1 cellular context compared by ENCODE assay signal in the genomic region with DNA sequence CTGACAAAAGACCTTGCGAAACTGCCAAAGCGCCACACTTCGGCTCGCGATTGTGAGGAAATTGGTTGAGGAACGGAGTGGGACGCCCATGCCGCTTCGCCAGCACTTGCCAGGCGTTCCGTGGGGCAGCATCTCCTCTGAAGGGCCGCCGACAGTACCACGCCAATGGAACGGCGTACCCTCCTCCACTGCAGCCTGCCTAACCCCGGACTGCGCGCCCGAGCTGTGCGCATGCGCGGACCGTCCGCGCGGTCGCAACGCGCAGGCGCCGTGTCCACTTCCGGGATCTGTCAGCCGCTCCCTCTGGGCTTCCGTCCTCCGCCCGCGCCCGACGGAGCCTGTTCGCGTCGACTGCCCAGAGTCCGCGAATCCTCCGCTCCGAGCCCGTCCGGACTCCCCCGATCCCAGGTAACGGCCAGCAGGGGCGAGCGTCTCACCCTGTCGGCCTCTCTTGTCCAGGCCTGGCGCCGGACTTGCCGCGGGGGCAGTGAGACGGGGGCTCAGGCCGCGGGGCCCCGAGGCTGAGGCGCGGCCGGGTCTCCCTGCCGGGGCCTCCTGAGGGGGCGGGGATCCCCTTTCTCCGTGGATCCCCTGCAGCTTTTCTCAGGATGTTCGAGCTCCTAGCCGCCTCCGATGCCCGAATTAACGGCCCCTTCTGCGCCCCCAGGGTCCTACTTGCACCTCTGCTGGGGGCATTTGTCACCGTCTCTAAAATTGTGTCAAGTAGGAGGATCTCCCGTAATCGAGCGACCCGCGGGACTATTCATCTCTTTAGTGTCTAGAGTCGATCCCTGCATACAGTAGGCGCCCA.
TF ChIP-seq lines count a peak whose summit lies in the region.

Gene ARPC1A (plus strand): TSS at position 302 of the 811 bp plus-strand sequence. CDS start 7,456 bp downstream, outside the sequence.

TF ChIP-seq in HEK293, 187 proteins besides CTCF, POLR2A, EP300 and RAD21 (continued from another document):
- TF ChIP-seq ZNF16 (tag by site-specific recombination; IDR thresholded peaks at IDR 0.05; ENCODE audit: low read depth), result no peak
- TF ChIP-seq BCL6B (tag by site-specific recombination; IDR thresholded peaks at IDR 0.05), result no peak
- no peak for TF ChIP-seq ZFP3 (tag by site-specific recombination; IDR thresholded peaks at IDR 0.05; ENCODE audit: low read depth)
- TF ChIP-seq FEZF1 (tag by site-specific recombination; IDR thresholded peaks at IDR 0.05), result no peak
- no peak for TF ChIP-seq ZNF747 (tag by site-specific recombination; IDR thresholded peaks at IDR 0.05)
- TF ChIP-seq, protein P1, sequence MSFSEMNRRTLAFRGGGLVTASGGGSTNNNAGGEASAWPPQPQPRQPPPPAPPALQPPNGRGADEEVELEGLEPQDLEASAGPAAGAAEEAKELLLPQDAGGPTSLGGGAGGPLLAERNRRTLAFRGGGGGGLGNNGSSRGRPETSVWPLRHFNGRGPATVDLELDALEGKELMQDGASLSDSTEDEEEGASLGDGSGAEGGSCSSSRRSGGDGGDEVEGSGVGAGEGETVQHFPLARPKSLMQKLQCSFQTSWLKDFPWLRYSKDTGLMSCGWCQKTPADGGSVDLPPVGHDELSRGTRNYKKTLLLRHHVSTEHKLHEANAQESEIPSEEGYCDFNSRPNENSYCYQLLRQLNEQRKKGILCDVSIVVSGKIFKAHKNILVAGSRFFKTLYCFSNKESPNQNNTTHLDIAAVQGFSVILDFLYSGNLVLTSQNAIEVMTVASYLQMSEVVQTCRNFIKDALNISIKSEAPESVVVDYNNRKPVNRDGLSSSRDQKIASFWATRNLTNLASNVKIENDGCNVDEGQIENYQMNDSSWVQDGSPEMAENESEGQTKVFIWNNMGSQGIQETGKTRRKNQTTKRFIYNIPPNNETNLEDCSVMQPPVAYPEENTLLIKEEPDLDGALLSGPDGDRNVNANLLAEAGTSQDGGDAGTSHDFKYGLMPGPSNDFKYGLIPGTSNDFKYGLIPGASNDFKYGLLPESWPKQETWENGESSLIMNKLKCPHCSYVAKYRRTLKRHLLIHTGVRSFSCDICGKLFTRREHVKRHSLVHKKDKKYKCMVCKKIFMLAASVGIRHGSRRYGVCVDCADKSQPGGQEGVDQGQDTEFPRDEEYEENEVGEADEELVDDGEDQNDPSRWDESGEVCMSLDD (tag by site-specific recombination; IDR thresholded peaks at IDR 0.05), result peak; percentile 53; the same call in 1 of the 2 replicates
- no peak for TF ChIP-seq ZFP69B (tag by site-specific recombination; IDR thresholded peaks at IDR 0.05)
- TF ChIP-seq REPIN1 (tag by site-specific recombination; IDR thresholded peaks at IDR 0.05; ENCODE audit: low read depth), result no peak
- no peak for TF ChIP-seq SETDB1 (IDR thresholded peaks at IDR 0.05; ENCODE audit: insufficient read length, low read length)
- TF ChIP-seq ZNF529 (tag by site-specific recombination; IDR thresholded peaks at IDR 0.05; ENCODE audit: insufficient replicate concordance), result no peak
- TF ChIP-seq ZNF140 (tag by site-specific recombination; IDR thresholded peaks at IDR 0.05), result no peak
- TF ChIP-seq ZNF830 (tag by site-specific recombination; IDR thresholded peaks at IDR 0.05; ENCODE audit: low read depth), result no peak
- TF ChIP-seq ZNF555 (tag by site-specific recombination; conservative IDR thresholded peaks at IDR 0.05), result no peak
- no peak for TF ChIP-seq MYNN (tag by site-specific recombination; IDR thresholded peaks at IDR 0.05; ENCODE audit: borderline replicate concordance)
- no peak for TF ChIP-seq ZNF530 (tag by site-specific recombination; IDR thresholded peaks at IDR 0.05; ENCODE audit: low read depth)
- TF ChIP-seq ZSCAN5A (tag by site-specific recombination; IDR thresholded peaks at IDR 0.05), result no peak
- no peak for TF ChIP-seq BCL11B (tag by site-specific recombination; IDR thresholded peaks at IDR 0.05; ENCODE audit: low read depth)
- no peak for TF ChIP-seq HOXD13 (CRISPR knock-in tag; IDR thresholded peaks at IDR 0.05; ENCODE audit: borderline replicate concordance)
- no peak for TF ChIP-seq ZNF274 (IDR thresholded peaks at IDR 0.05; ENCODE audit: low read length)
- no peak for TF ChIP-seq ZNF274 (tag by site-specific recombination; IDR thresholded peaks at IDR 0.05; ENCODE audit: borderline replicate concordance)
- no peak for TF ChIP-seq ZNF677 (tag by site-specific recombination; IDR thresholded peaks at IDR 0.05)
- TF ChIP-seq ZNF155 (tag by site-specific recombination; IDR thresholded peaks at IDR 0.05), result no peak
- TF ChIP-seq EGR2 (tag by site-specific recombination; IDR thresholded peaks at IDR 0.05; ENCODE audit: low read depth), result peak; percentile 50; the same call in 1 of the 2 replicates
- no peak for TF ChIP-seq ZNF514 (tag by site-specific recombination; IDR thresholded peaks at IDR 0.05)
